8 cellular contexts compared by ENCODE assay signal in genomic region chr14:58395565-58395814, GRCh38. TPM values are rescaled to one million over a fixed set of nuclear protein-coding genes. Genes with fewer than 3 reads are reported as not detected.
A peak's percentile ranks its signal among the peaks of the same experiment; 100 is the strongest.
DNase-seq lines count a peak whose midpoint lies in the region; ATAC-seq and TF ChIP-seq lines count a peak whose summit lies in the region.

No MANE protein-coding gene starts in this region.

- no peaks in the 10 kb centered on the region for H3K36me3 Mint-ChIP-seq in chondrocyte (ENCODE audit: low read depth)

- H3K9me3 Mint-ChIP-seq in chondrocyte (ENCODE audit: low read depth): no peaks in the 10 kb centered on the region

- no peaks in the 10 kb centered on the region for H3K36me3 ChIP-seq in A673 (ENCODE audit: insufficient read depth, low read length, poor library complexity, severe bottlenecking)
- no peaks in the 10 kb centered on the region for H3K36me3 ChIP-seq in HUES48 (ENCODE audit: control insufficient read depth, insufficient read depth, low read length)
- no peaks in the 10 kb centered on the region for H3K36me3 ChIP-seq in muscle layer of duodenum (ENCODE audit: control insufficient read depth in 1 of 2, insufficient read depth in 2 of 2, low read length in 2 of 2)

- H3K9ac ChIP-seq in HUES48 (ENCODE audit: low read depth, low read length): peak overlapping the region; percentile 37; the same call in 1 of the 2 replicates

- intact Hi-C loops in A673 (cut with micrococcal nuclease; ENCODE audit: unreplicated experiment): loop anchor here (5.0 kb wide), 1 partner anchor 288 kb away; no protein-coding TSS in a partner anchor

- DNase-seq in A673 (ENCODE audit: low spot score): no peak
- no peak for DNase-seq in chondrocyte (ENCODE audit: low spot score)
- no peak for DNase-seq in SKM-1 (lab: John Stamatoyannopoulos, UW; ENCODE audit: unreplicated experiment)
- DNase-seq in activated effector memory CD4-positive, alpha-beta T cell treated with anti-CD3 and anti-CD28 coated beads, Interleukin-2, amount 50 U/mL, for 16 hours: no peak
- no peak for DNase-seq in T-helper 9 cell

- CTCF ChIA-PET in A673 (lab: Charles Lee): no interaction called here

- peak overlapping the region; percentile 48 for H3K4me3 ChIP-seq in A673 (ENCODE audit: low read depth, low read length, poor library complexity, severe bottlenecking)
- peak overlapping the region; percentile 72 for H3K4me3 ChIP-seq in HUES48 (ENCODE audit: low read depth, low read length)
- H3K4me3 ChIP-seq in muscle layer of duodenum (ENCODE audit: low read depth in 1 of 2, low read length in 2 of 2): peak overlapping the region; percentile 58 to 70

- H3K27ac ChIP-seq in A673 (ENCODE audit: low read depth, low read length, poor library complexity, severe bottlenecking) (no peak overlapping the region), HUES48 (ENCODE audit: low read depth, low read length) (peak overlapping the region; percentile 66), muscle layer of duodenum (ENCODE audit: low read length) (no peak overlapping the region)

- H3K9me3 ChIP-seq in A673 (ENCODE audit: low read depth, low read length, poor library complexity, severe bottlenecking) (no peaks in the 10 kb centered on the region), HUES48 (ENCODE audit: control insufficient read depth, insufficient read depth, low read length) (no peaks in the 10 kb centered on the region), muscle layer of duodenum (ENCODE audit: control insufficient read depth in 1 of 2, low read length in 2 of 2) (no peaks in the 10 kb centered on the region)

- POLR2A ChIA-PET in A673 (lab: Charles Lee; ENCODE audit: low non-redundant PET): no interaction called here

- TF ChIP-seq CTCF in A673 (conservative IDR thresholded peaks at IDR 0.05; ENCODE audit: low read depth, low read length): no peak
- TF ChIP-seq CTCF in chondrocyte (IDR thresholded peaks at IDR 0.05): no peak

- H3K4me1 Mint-ChIP-seq in chondrocyte (ENCODE audit: low read depth): peaks cover 7% of the 10 kb centered on the region

- H3K4me1 ChIP-seq in A673 (ENCODE audit: insufficient read depth, low read length, poor library complexity, severe bottlenecking) (no peaks in the 10 kb centered on the region), HUES48 (ENCODE audit: control insufficient read depth, insufficient read depth, low read length) (peaks cover 22% of the 10 kb centered on the region), muscle layer of duodenum (ENCODE audit: control insufficient read depth in 1 of 2, insufficient read depth in 2 of 2, low read length in 2 of 2) (no peaks in the 10 kb centered on the region)

- H3K27ac Mint-ChIP-seq in chondrocyte (ENCODE audit: unreplicated experiment): no peak overlapping the region

- H3K27me3 Mint-ChIP-seq in chondrocyte (ENCODE audit: low read depth): no peaks in the 10 kb centered on the region

- peak overlapping the region; percentile 66 for H3K4me3 Mint-ChIP-seq in chondrocyte (ENCODE audit: unreplicated experiment)

- H3K27me3 ChIP-seq in A673 (replicated peaks; ENCODE audit: insufficient read depth, low read depth, low read length, poor library complexity) (no peaks in the 10 kb centered on the region), HUES48 (ENCODE audit: control insufficient read depth, insufficient read depth, low read length) (peaks cover 24% of the 10 kb centered on the region), muscle layer of duodenum (ENCODE audit: low read depth, low read length) (no peaks in the 10 kb centered on the region)

- no TSS peak for BruUV-seq in A673 (replicated peaks; lab: Mats Ljungman, UMichigan)

- no peak for ATAC-seq in HG03095 (IDR thresholded peaks at IDR 0.05; ENCODE audit: unreplicated experiment)

RNA-seq across cellular contexts. Expression of gene TOMM20L, which starts 0.2 kb away (rescaled TPM):
- not detected in 2 replicates for total RNA-seq in A673 (2021)
- total RNA-seq in chondrocyte: not detected in 3 replicates

RNA-seq across cellular contexts. Expression of gene TIMM9, which starts 31.8 kb away (rescaled TPM):
- total RNA-seq in A673 (2021) (60.3 and 65.7 TPM in 2 replicates), chondrocyte (27.5 to 32.4 TPM (median 32.4 TPM) in 3 replicates)

RNA-seq across cellular contexts. Expression of gene KIAA0586, which starts 32.0 kb away (rescaled TPM):
- total RNA-seq in A673 (2021) (42.1 and 45.3 TPM in 2 replicates), chondrocyte (14.0 to 25.6 TPM (median 14.5 TPM) in 3 replicates)
